Comparison of ENCODE assay signal across 15 cellular contexts in the genomic region with DNA sequence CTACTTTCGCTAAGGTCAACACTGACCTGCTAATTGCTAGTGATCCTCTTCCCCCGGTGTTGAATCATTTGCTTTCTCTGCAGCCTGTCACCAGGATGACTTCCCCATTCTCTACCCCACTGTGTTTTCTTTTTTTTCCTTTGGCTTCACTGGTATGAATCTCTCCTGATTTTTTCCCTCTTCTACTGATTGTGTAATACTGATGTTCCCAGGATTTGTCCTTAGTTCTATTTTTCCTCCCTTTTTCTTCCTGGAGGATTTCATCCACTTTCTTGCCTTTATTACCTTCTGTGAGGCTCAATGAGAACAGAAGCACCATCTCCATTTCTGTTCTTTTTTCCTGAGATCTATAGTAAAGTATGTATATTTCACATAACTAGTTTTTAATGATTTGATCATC.
"Had no signal": no experiment of that assay in that cellular context is flagged by ENCODE, and none has a peak within 500 bp of the region (broad histone marks: within the 10 kb centered on the region; RNA-seq: fewer than 3 reads in every experiment).

No MANE protein-coding gene starts in this region.

- H3K27ac ChIP-seq: lower lobe of right lung, thyroid gland, upper lobe of right lung, WERI-Rb-1 had no signal

- H3K4me1 Mint-ChIP-seq: activated CD4-positive, alpha-beta T cell treated with anti-CD3 and anti-CD28 coated beads for 36 hours; activated naive CD8-positive, alpha-beta T cell treated with anti-CD3 and anti-CD28 coated beads, Interleukin-2, amount 50 U/mL, for 24 hours; naive B cell; neural crest cell had no signal

- H3K27ac Mint-ChIP-seq: activated CD4-positive, alpha-beta memory T cell treated with anti-CD3 and anti-CD28 coated beads for 36 hours; activated CD4-positive, alpha-beta T cell treated with anti-CD3 and anti-CD28 coated beads for 36 hours; activated naive CD4-positive, alpha-beta T cell treated with anti-CD3 and anti-CD28 coated beads for 36 hours; activated naive CD8-positive, alpha-beta T cell treated with anti-CD3 and anti-CD28 coated beads, Interleukin-2, amount 50 U/mL, for 24 hours; activated T-cell treated with anti-CD3 and anti-CD28 coated beads, Interleukin-2, amount 50 U/mL, for 72 hours had no signal

- H3K36me3 Mint-ChIP-seq: activated CD4-positive, alpha-beta memory T cell treated with anti-CD3 and anti-CD28 coated beads for 36 hours; naive B cell had no signal

- DNase-seq: activated effector memory CD4-positive, alpha-beta T cell treated with Interleukin-2 at 50 U/mL for 16 hours; kidney; lower lobe of right lung; stimulated activated CD4-positive, alpha-beta T cell treated with anti-CD3 and anti-CD28 coated beads, Interleukin-4, amount 100 ng/mL, for 1 hour; upper lobe of right lung had no signal

- H3K4me3 Mint-ChIP-seq: activated CD4-positive, alpha-beta memory T cell treated with anti-CD3 and anti-CD28 coated beads for 36 hours; activated CD4-positive, alpha-beta T cell treated with anti-CD3 and anti-CD28 coated beads for 36 hours; activated naive CD4-positive, alpha-beta T cell treated with anti-CD3 and anti-CD28 coated beads for 36 hours; activated naive CD8-positive, alpha-beta T cell treated with anti-CD3 and anti-CD28 coated beads, Interleukin-2, amount 50 U/mL, for 24 hours; activated T-cell treated with anti-CD3 and anti-CD28 coated beads, Interleukin-2, amount 50 U/mL, for 72 hours; naive B cell; neural crest cell had no signal

- H3K27me3 ChIP-seq: thyroid gland, upper lobe of right lung had no signal

- H3K9me3 ChIP-seq: lower lobe of right lung, thyroid gland, upper lobe of right lung had no signal

- H3K4me1 ChIP-seq: lower lobe of right lung, thyroid gland, upper lobe of right lung had no signal

- H3K36me3 ChIP-seq: lower lobe of right lung, upper lobe of right lung, WERI-Rb-1 had no signal

- FAIRE-seq: endometrium, kidney had no signal

- H3K4me3 ChIP-seq: lower lobe of right lung, thyroid gland, upper lobe of right lung had no signal

- H3K9me3 Mint-ChIP-seq: activated CD4-positive, alpha-beta memory T cell treated with anti-CD3 and anti-CD28 coated beads for 36 hours; activated naive CD4-positive, alpha-beta T cell treated with anti-CD3 and anti-CD28 coated beads for 36 hours; activated naive CD8-positive, alpha-beta T cell treated with anti-CD3 and anti-CD28 coated beads, Interleukin-2, amount 50 U/mL, for 24 hours; activated T-cell treated with anti-CD3 and anti-CD28 coated beads, Interleukin-2, amount 50 U/mL, for 72 hours; naive B cell; neural crest cell had no signal
